In the genomic region with DNA sequence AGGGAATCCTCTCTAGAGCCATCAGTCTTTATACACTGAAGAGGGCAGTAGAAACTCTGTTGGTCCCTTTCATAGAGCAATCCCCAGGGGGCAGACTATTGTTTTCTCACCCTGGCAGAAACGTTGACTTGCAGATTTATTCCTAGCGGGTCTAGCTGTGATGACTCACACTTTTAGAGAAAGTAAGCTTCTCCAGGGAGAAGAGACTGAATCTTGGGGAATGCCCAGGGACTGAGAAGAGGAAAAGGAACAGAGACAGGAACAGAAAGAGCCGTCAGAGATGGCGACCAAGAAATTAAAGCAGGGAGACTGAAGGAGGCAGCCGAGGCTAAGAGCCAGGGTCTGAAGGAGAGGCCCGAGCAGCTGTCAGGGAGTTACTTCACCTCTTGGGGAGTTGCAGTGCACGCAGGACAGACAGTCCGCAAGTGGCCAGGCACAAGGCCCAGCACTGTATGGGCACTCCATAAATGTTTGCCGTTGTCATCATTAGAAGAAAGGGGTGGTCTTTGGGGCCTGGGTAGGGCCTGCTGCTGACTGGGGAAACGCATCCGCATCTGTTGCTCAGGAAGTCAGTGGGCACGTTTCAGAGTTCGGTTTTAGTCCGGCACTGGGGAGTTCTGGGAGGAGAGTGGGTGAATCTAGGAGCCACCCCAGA, we compare ENCODE assay signal across 9 cellular contexts. TPM values are rescaled to one million over a fixed set of nuclear protein-coding genes. Genes with fewer than 3 reads are reported as not detected.
DNase-seq lines count a peak whose midpoint lies in the region; ATAC-seq and TF ChIP-seq lines count a peak whose summit lies in the region.
"Had no signal": no experiment of that assay in that cellular context is flagged by ENCODE, and none has a peak within 500 bp of the region (broad histone marks: within the 10 kb centered on the region; RNA-seq: fewer than 3 reads in every experiment).

No MANE protein-coding gene starts in this region.

- intact Hi-C loops in A673 (cut with micrococcal nuclease; ENCODE audit: unreplicated experiment), result loop anchor here (5.0 kb wide), 2 partner anchors 139 to 214 kb away; no protein-coding TSS in a partner anchor

- peak; percentile 59 for TF ChIP-seq CTCF in A673 (conservative IDR thresholded peaks at IDR 0.05; ENCODE audit: low read depth, low read length)
- TF ChIP-seq CTCF in GM06990 (IDR thresholded peaks at IDR 0.05; ENCODE audit: insufficient read depth, low read length, poor library complexity, severe bottlenecking), result peak; percentile 54
- peak in 3 of 4 experiments; percentile 66 to 78 (median 75) for TF ChIP-seq CTCF in gastroesophageal sphincter (IDR thresholded peaks at IDR 0.05)
- no peak for TF ChIP-seq CTCF in neutrophil (IDR thresholded peaks at IDR 0.05)

- WGBS in gastroesophageal sphincter (ENCODE audit: low coverage in 1 of 2), 2 donors, result 3 to 4% methylated on average over 8 to 11 of the region's 14 CpGs

- CTCF ChIA-PET in A673 (lab: Charles Lee), result interaction anchor here (0.6 to 1.1 kb wide), 6 partner anchors 8 to 262 kb away, joined by 3 read pairs; no protein-coding TSS in a partner anchor

- no peaks in the 10 kb centered on the region for H3K9me3 Mint-ChIP-seq in activated naive CD4-positive, alpha-beta T cell treated with anti-CD3 and anti-CD28 coated beads, Interleukin-2, amount 50 U/mL, for 24 hours

- H3K27ac Mint-ChIP-seq in activated naive CD4-positive, alpha-beta T cell treated with anti-CD3 and anti-CD28 coated beads, Interleukin-2, amount 50 U/mL, for 24 hours, result peak overlapping the region; percentile 97

- no TSS peak for BruUV-seq in A673 (replicated peaks; lab: Mats Ljungman, UMichigan)

- TF ChIP-seq POLR2A in gastroesophageal sphincter (IDR thresholded peaks at IDR 0.05), result no peak

- H3K27me3 ChIP-seq in A673 (replicated peaks; ENCODE audit: insufficient read depth, low read depth, low read length, poor library complexity) (no peaks in the 10 kb centered on the region), GM06990 (replicated peaks; ENCODE audit: control insufficient read depth, insufficient read depth, low read length) (no peaks in the 10 kb centered on the region; the same call in 1 of the 2 replicates), gastroesophageal sphincter (no peaks in the 10 kb centered on the region), neutrophil (peaks cover 20% of the 10 kb centered on the region)

- H3K9me3 ChIP-seq in A673 (ENCODE audit: low read depth, low read length, poor library complexity, severe bottlenecking) (no peaks in the 10 kb centered on the region), gastroesophageal sphincter (no peaks in the 10 kb centered on the region), neutrophil (no peaks in the 10 kb centered on the region)

- H3K4me3 Mint-ChIP-seq in activated naive CD4-positive, alpha-beta T cell treated with anti-CD3 and anti-CD28 coated beads, Interleukin-2, amount 50 U/mL, for 24 hours, result peak overlapping the region; percentile 87

- ATAC-seq in HG03095 (IDR thresholded peaks at IDR 0.05; ENCODE audit: unreplicated experiment), result peak; percentile 47
- peak; percentile 72 for ATAC-seq in gastroesophageal sphincter

- H3K27ac ChIP-seq in A673 (ENCODE audit: low read depth, low read length, poor library complexity, severe bottlenecking) (peak overlapping the region; percentile 82), gastroesophageal sphincter (peak overlapping the region; percentile 57 to 82 (median 77)), neutrophil (peak overlapping the region; percentile 61)

- DNase-seq in A673 (ENCODE audit: low spot score) (peak; percentile 98), GM06990 (ENCODE audit: extremely low read depth, insufficient read length) (peak; percentile 50), NOMO-1 treated with dmso at 0.1 percent for 144 hours (lab: John Stamatoyannopoulos, UW; ENCODE audit: unreplicated experiment) (peak; percentile 67), cerebellar nuclear complex (lab: John Stamatoyannopoulos, UW) (no peak)

- TF ChIP-seq EP300 in gastroesophageal sphincter (IDR thresholded peaks at IDR 0.05), result no peak

- peaks cover 28% of the 10 kb centered on the region for H3K4me1 ChIP-seq in A673 (ENCODE audit: insufficient read depth, low read length, poor library complexity, severe bottlenecking)
- peaks cover 2 to 68% (median 31%) of the 10 kb centered on the region in 3 donors for H3K4me1 ChIP-seq in gastroesophageal sphincter
- peaks cover 30 to 34% of the 10 kb centered on the region in 2 experiments for H3K4me1 ChIP-seq in neutrophil (ENCODE audit: control insufficient read depth in 1 of 2, insufficient read depth in 1 of 2, low read depth in 1 of 2, low read length in 1 of 2)

- H3K36me3 Mint-ChIP-seq in activated naive CD4-positive, alpha-beta T cell treated with anti-CD3 and anti-CD28 coated beads, Interleukin-2, amount 50 U/mL, for 24 hours, result no peaks in the 10 kb centered on the region
- H3K36me3 Mint-ChIP-seq: IgD-negative memory B cell had no signal

- H3K36me3 ChIP-seq in A673 (ENCODE audit: insufficient read depth, low read length, poor library complexity, severe bottlenecking) (peaks cover 5% of the 10 kb centered on the region), GM06990 (ENCODE audit: control insufficient read depth, insufficient read depth, low read length) (no peaks in the 10 kb centered on the region), gastroesophageal sphincter (peaks cover 0 to 10% of the 10 kb centered on the region in 2 donors), neutrophil (peaks cover 42% of the 10 kb centered on the region)

- no peak overlapping the region for H3K4me3 ChIP-seq in A673 (ENCODE audit: low read depth, low read length, poor library complexity, severe bottlenecking)
- H3K4me3 ChIP-seq in GM06990 (replicated peaks; ENCODE audit: low read depth, low read length), result no peak overlapping the region
- H3K4me3 ChIP-seq in gastroesophageal sphincter, result peak overlapping the region in 1 of 2 donors; percentile 23
- H3K4me3 ChIP-seq in neutrophil (ENCODE audit: low read depth in 1 of 2, low read length in 1 of 2), result peak overlapping the region in 1 of 2 experiments; percentile 7

- POLR2A ChIA-PET in A673 (lab: Charles Lee; ENCODE audit: low non-redundant PET), result no interaction called here

- H3K27me3 Mint-ChIP-seq in activated naive CD4-positive, alpha-beta T cell treated with anti-CD3 and anti-CD28 coated beads, Interleukin-2, amount 50 U/mL, for 24 hours, result no peaks in the 10 kb centered on the region

- H3K4me1 Mint-ChIP-seq in activated naive CD4-positive, alpha-beta T cell treated with anti-CD3 and anti-CD28 coated beads, Interleukin-2, amount 50 U/mL, for 24 hours, result peaks cover 57% of the 10 kb centered on the region

RNA-seq across cellular contexts. Expression of a gene that starts 13.0 kb away (rescaled TPM):
- total RNA-seq in A673 (2021) (1.0 TPM in 1 of 2 replicates, not detected in the other), gastroesophageal sphincter (10 to 100 TPM in 1 of 4 donors, 1 to 10 TPM in 1, under 1 TPM in 2; 0.35 to 44.5 (median 1.3) TPM)

RNA-seq across cellular contexts. Expression of a gene that starts 18.4 kb away (rescaled TPM):
- total RNA-seq in A673 (2021), result 82.6 and 91.5 TPM in 2 replicates
- 100 to 1,000 TPM; 150 to 356 (median 227) TPM for total RNA-seq in gastroesophageal sphincter

RNA-seq across cellular contexts. Expression of a gene that starts 51.9 kb away (rescaled TPM):
- total RNA-seq in A673 (2021) (not detected in 2 replicates), gastroesophageal sphincter (10 to 100 TPM in 1 of 4 donors, 1 to 10 TPM in 1, under 1 TPM in 1, not detected in 1; 0.62 to 19.9 (median 5.2) TPM)

Comparison
In these comparisons a context has a peak if more than half of its experiments do, and no peak if none do; other contexts are left out.
1. DNase-seq: peak in A673 (single experiment), GM06990 (single experiment) and NOMO-1 treated with dmso at 0.1 percent for 144 hours (single experiment); none in cerebellar nuclear complex (0 of 2).
2. Peak in every context shown above with its lines, with median percentiles within 50 percentile points of each other: H3K27ac ChIP-seq.